2 cellular contexts compared by ENCODE assay signal in the genomic region with DNA sequence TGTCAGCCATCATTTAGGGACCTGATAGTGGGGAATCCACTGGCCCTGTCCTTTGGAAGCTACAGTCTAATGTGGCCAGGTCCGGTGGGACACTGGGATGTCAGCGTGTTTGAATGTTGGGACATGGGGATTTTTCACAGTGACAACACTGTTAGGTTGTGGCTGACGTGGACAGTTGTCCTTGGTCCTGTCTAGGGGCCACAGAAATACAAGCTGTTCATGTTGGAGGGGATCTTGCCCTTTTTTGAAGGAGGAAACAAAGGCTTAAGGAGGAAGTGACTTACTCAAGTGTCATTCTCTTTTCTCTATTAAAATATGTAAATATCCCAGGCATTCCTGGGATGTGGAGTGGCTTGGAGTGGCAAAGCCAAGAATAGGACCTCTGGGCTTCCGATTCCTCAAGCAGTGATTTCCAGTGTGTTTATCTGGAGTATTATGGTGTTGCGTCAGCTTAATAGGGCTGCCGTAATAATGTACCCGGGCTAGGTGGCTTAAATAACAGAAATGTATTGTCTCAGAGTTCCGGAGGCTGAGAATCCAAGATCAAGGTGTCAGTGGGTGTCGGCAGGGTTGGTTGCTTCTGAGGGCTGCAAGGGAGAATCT.
TF ChIP-seq lines count a peak whose summit lies in the region.

No MANE protein-coding gene starts in this region.

TF ChIP-seq in GM23338, 12 proteins besides CTCF, POLR2A, EP300 and RAD21 (continues in another document):
- TF ChIP-seq JUNB (IDR thresholded peaks at IDR 0.05; ENCODE audit: unreplicated experiment) (no peak), CREB1 (CRISPR knock-in tag; IDR thresholded peaks at IDR 0.05; ENCODE audit: low read depth) (no peak), ZNF114 (CRISPR knock-in tag; IDR thresholded peaks at IDR 0.05) (no peak), EZH2phosphoT487 (IDR thresholded peaks at IDR 0.05; ENCODE audit: unreplicated experiment) (no peak), POLR2AphosphoS5 (IDR thresholded peaks at IDR 0.05; ENCODE audit: low read depth) (no peak), ZNF331 (CRISPR knock-in tag; IDR thresholded peaks at IDR 0.05; ENCODE audit: low read depth) (no peak)
- TF ChIP-seq, protein P1, sequence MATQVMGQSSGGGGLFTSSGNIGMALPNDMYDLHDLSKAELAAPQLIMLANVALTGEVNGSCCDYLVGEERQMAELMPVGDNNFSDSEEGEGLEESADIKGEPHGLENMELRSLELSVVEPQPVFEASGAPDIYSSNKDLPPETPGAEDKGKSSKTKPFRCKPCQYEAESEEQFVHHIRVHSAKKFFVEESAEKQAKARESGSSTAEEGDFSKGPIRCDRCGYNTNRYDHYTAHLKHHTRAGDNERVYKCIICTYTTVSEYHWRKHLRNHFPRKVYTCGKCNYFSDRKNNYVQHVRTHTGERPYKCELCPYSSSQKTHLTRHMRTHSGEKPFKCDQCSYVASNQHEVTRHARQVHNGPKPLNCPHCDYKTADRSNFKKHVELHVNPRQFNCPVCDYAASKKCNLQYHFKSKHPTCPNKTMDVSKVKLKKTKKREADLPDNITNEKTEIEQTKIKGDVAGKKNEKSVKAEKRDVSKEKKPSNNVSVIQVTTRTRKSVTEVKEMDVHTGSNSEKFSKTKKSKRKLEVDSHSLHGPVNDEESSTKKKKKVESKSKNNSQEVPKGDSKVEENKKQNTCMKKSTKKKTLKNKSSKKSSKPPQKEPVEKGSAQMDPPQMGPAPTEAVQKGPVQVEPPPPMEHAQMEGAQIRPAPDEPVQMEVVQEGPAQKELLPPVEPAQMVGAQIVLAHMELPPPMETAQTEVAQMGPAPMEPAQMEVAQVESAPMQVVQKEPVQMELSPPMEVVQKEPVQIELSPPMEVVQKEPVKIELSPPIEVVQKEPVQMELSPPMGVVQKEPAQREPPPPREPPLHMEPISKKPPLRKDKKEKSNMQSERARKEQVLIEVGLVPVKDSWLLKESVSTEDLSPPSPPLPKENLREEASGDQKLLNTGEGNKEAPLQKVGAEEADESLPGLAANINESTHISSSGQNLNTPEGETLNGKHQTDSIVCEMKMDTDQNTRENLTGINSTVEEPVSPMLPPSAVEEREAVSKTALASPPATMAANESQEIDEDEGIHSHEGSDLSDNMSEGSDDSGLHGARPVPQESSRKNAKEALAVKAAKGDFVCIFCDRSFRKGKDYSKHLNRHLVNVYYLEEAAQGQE (IDR thresholded peaks at IDR 0.05; ENCODE audit: unreplicated experiment), result no peak
- TF ChIP-seq, protein P2, sequence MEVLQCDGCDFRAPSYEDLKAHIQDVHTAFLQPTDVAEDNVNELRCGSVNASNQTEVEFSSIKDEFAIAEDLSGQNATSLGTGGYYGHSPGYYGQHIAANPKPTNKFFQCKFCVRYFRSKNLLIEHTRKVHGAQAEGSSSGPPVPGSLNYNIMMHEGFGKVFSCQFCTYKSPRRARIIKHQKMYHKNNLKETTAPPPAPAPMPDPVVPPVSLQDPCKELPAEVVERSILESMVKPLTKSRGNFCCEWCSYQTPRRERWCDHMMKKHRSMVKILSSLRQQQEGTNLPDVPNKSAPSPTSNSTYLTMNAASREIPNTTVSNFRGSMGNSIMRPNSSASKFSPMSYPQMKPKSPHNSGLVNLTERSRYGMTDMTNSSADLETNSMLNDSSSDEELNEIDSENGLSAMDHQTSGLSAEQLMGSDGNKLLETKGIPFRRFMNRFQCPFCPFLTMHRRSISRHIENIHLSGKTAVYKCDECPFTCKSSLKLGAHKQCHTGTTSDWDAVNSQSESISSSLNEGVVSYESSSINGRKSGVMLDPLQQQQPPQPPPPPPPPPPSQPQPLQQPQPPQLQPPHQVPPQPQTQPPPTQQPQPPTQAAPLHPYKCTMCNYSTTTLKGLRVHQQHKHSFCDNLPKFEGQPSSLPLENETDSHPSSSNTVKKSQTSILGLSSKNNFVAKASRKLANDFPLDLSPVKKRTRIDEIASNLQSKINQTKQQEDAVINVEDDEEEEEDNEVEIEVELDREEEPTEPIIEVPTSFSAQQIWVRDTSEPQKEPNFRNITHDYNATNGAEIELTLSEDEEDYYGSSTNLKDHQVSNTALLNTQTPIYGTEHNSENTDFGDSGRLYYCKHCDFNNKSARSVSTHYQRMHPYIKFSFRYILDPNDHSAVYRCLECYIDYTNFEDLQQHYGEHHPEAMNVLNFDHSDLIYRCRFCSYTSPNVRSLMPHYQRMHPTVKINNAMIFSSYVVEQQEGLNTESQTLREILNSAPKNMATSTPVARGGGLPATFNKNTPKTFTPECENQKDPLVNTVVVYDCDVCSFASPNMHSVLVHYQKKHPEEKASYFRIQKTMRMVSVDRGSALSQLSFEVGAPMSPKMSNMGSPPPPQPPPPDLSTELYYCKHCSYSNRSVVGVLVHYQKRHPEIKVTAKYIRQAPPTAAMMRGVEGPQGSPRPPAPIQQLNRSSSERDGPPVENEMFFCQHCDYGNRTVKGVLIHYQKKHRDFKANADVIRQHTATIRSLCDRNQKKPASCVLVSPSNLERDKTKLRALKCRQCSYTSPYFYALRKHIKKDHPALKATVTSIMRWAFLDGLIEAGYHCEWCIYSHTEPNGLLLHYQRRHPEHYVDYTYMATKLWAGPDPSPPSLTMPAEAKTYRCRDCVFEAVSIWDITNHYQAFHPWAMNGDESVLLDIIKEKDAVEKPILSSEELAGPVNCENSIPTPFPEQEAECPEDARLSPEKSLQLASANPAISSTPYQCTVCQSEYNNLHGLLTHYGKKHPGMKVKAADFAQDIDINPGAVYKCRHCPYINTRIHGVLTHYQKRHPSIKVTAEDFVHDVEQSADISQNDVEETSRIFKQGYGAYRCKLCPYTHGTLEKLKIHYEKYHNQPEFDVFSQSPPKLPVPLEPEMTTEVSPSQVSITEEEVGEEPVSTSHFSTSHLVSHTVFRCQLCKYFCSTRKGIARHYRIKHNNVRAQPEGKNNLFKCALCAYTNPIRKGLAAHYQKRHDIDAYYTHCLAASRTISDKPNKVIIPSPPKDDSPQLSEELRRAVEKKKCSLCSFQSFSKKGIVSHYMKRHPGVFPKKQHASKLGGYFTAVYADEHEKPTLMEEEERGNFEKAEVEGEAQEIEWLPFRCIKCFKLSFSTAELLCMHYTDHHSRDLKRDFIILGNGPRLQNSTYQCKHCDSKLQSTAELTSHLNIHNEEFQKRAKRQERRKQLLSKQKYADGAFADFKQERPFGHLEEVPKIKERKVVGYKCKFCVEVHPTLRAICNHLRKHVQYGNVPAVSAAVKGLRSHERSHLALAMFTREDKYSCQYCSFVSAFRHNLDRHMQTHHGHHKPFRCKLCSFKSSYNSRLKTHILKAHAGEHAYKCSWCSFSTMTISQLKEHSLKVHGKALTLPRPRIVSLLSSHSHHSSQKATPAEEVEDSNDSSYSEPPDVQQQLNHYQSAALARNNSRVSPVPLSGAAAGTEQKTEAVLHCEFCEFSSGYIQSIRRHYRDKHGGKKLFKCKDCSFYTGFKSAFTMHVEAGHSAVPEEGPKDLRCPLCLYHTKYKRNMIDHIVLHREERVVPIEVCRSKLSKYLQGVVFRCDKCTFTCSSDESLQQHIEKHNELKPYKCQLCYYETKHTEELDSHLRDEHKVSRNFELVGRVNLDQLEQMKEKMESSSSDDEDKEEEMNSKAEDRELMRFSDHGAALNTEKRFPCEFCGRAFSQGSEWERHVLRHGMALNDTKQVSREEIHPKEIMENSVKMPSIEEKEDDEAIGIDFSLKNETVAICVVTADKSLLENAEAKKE (CRISPR knock-in tag; IDR thresholded peaks at IDR 0.05), result no peak
- TF ChIP-seq, protein P3, sequence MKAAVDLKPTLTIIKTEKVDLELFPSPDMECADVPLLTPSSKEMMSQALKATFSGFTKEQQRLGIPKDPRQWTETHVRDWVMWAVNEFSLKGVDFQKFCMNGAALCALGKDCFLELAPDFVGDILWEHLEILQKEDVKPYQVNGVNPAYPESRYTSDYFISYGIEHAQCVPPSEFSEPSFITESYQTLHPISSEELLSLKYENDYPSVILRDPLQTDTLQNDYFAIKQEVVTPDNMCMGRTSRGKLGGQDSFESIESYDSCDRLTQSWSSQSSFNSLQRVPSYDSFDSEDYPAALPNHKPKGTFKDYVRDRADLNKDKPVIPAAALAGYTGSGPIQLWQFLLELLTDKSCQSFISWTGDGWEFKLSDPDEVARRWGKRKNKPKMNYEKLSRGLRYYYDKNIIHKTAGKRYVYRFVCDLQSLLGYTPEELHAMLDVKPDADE (IDR thresholded peaks at IDR 0.05), result no peak

TF ChIP-seq in H1, 55 proteins besides CTCF, POLR2A, EP300 and RAD21:
- TF ChIP-seq, protein P4, sequence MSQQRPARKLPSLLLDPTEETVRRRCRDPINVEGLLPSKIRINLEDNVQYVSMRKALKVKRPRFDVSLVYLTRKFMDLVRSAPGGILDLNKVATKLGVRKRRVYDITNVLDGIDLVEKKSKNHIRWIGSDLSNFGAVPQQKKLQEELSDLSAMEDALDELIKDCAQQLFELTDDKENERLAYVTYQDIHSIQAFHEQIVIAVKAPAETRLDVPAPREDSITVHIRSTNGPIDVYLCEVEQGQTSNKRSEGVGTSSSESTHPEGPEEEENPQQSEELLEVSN (IDR thresholded peaks at IDR 0.05), result no peak
